19 cellular contexts compared by ENCODE assay signal in genomic region chr2:39571197-39571731, GRCh38.
DNase-seq lines count a peak whose midpoint lies in the region; ATAC-seq and TF ChIP-seq lines count a peak whose summit lies in the region.
"Had no signal": no experiment of that assay in that cellular context is flagged by ENCODE, and none has a peak within 500 bp of the region (broad histone marks: within the 10 kb centered on the region; RNA-seq: fewer than 3 reads in every experiment).

No MANE protein-coding gene starts in this region.

- no peaks in the 10 kb centered on the region for H3K79me2 ChIP-seq in SK-N-SH (ENCODE audit: insufficient read depth)

- DNase-seq in SK-N-SH (no peak), endodermal cell (peak; percentile 52), mesenchymal stem cell (no peak), upper lobe of right lung (no peak), NCI-H510A (lab: John Stamatoyannopoulos, UW) (no peak)
- DNase-seq: 8988T; activated CD8-positive, alpha-beta memory T cell treated with anti-CD3 and anti-CD28 coated beads, Interleukin-2, amount 10 ng/mL, durations not matched to agents 7 days and 5 days; CD8-positive, alpha-beta memory T cell; foreskin melanocyte; kidney; naive B cell; NCI-H748 treated with DMSO at 0.1 percent for 48 hours; SJCRH30; WERI-Rb-1 had no signal

- H3K4me2 ChIP-seq in SK-N-SH (no peak overlapping the region), mesenchymal stem cell (ENCODE audit: low read length, poor library complexity, severe bottlenecking) (no peak overlapping the region)

- ATAC-seq in SK-N-SH treated with all-trans-retinoic acid at 6 μM for 48 hours (peak; percentile 26), upper lobe of right lung (peak; percentile 41), HG03045 (IDR thresholded peaks at IDR 0.05; ENCODE audit: unreplicated experiment) (no peak), HG03565 (IDR thresholded peaks at IDR 0.05; ENCODE audit: unreplicated experiment) (no peak)
- ATAC-seq: activated CD8-positive, alpha-beta memory T cell treated with anti-CD3 and anti-CD28 coated beads, Interleukin-2, amount 10 ng/mL, durations not matched to agents 7 days and 5 days; sciatic nerve had no signal

- H2AFZ ChIP-seq in SK-N-SH (ENCODE audit: low read depth) (no peak overlapping the region), mesenchymal stem cell (ENCODE audit: low read depth, low read length) (peak overlapping the region; percentile 77)

- peak overlapping the region; percentile 90 for H2AK5ac ChIP-seq in mesenchymal stem cell (ENCODE audit: low read length, severe bottlenecking)

- no peak overlapping the region for H3K4me3 Mint-ChIP-seq in endodermal cell
- H3K4me3 Mint-ChIP-seq: activated CD8-positive, alpha-beta memory T cell treated with anti-CD3 and anti-CD28 coated beads, Interleukin-2, amount 10 ng/mL, durations not matched to agents 7 days and 5 days; activated naive CD4-positive, alpha-beta T cell treated with anti-CD3 and anti-CD28 coated beads, Interleukin-2, amount 50 U/mL, for 24 hours; CD8-positive, alpha-beta memory T cell; naive B cell had no signal

- H3K27me3 ChIP-seq in SK-N-SH (ENCODE audit: insufficient read depth): no peaks in the 10 kb centered on the region
- H3K27me3 ChIP-seq in endodermal cell (ENCODE audit: control insufficient read depth, insufficient read depth, low read length, poor library complexity, severe bottlenecking): no peaks in the 10 kb centered on the region
- no peaks in the 10 kb centered on the region for H3K27me3 ChIP-seq in mesenchymal stem cell (ENCODE audit: control insufficient read depth in 1 of 2, insufficient read depth in 1 of 2, low read length in 2 of 2)
- no peaks in the 10 kb centered on the region for H3K27me3 ChIP-seq in upper lobe of right lung
- H3K27me3 ChIP-seq: SJCRH30 had no signal

- peak overlapping the region in 1 of 2 experiments; percentile 37 for H3K4ac ChIP-seq in mesenchymal stem cell (ENCODE audit: low read depth in 1 of 2, low read length in 2 of 2)

- no peak overlapping the region for H3K27ac Mint-ChIP-seq in endodermal cell
- H3K27ac Mint-ChIP-seq: activated CD8-positive, alpha-beta memory T cell treated with anti-CD3 and anti-CD28 coated beads, Interleukin-2, amount 10 ng/mL, durations not matched to agents 7 days and 5 days; activated naive CD4-positive, alpha-beta T cell treated with anti-CD3 and anti-CD28 coated beads, Interleukin-2, amount 50 U/mL, for 24 hours; CD8-positive, alpha-beta memory T cell; naive B cell had no signal

- peak overlapping the region in 1 of 2 experiments; percentile 20 for H3K14ac ChIP-seq in mesenchymal stem cell (ENCODE audit: low read length in 2 of 2)

- TF ChIP-seq RAD21 in SK-N-SH (IDR thresholded peaks at IDR 0.05; ENCODE audit: low read length): no peak

- intact Hi-C loops in upper lobe of right lung (cut with DNase I): no loop called here

- H3K9ac ChIP-seq in SK-N-SH: no peak overlapping the region
- no peak overlapping the region for H3K9ac ChIP-seq in endodermal cell (ENCODE audit: extremely low read depth, low read length, poor library complexity, severe bottlenecking)
- H3K9ac ChIP-seq in mesenchymal stem cell (ENCODE audit: low read length): no peak overlapping the region

- POLR2A ChIA-PET in SK-N-SH (lab: Yijun Ruan, JAX): interaction anchor here (0.6 kb wide), 1 partner anchor 609 kb away, joined by 4 read pairs; no protein-coding TSS in a partner anchor

- H3K23ac ChIP-seq in mesenchymal stem cell (ENCODE audit: low read length in 2 of 2): no peak overlapping the region

- peak overlapping the region; percentile 66 to 87 for H3K18ac ChIP-seq in mesenchymal stem cell (ENCODE audit: low read depth in 1 of 2, low read length in 2 of 2)

- H3K9me3 ChIP-seq in SK-N-SH (no peaks in the 10 kb centered on the region), endodermal cell (ENCODE audit: control insufficient read depth, low read length) (no peaks in the 10 kb centered on the region), mesenchymal stem cell (ENCODE audit: control insufficient read depth, low read length) (peaks cover 3% of the 10 kb centered on the region), upper lobe of right lung (no peaks in the 10 kb centered on the region)

- CTCF ChIA-PET in SK-N-SH (lab: Yijun Ruan, JAX): no interaction called here

- no peak overlapping the region for H2BK120ac ChIP-seq in mesenchymal stem cell (ENCODE audit: low read depth, low read length)

- H3K4me3 ChIP-seq in SK-N-SH (ENCODE audit: low read depth in 2 of 2, low read length in 1 of 2): no peak overlapping the region
- no peak overlapping the region for H3K4me3 ChIP-seq in endodermal cell (ENCODE audit: low read length)
- H3K4me3 ChIP-seq in mesenchymal stem cell (ENCODE audit: insufficient read depth in 1 of 2, low read depth in 1 of 2, low read length in 2 of 2): no peak overlapping the region
- H3K4me3 ChIP-seq in upper lobe of right lung: no peak overlapping the region
- H3K4me3 ChIP-seq: SJCRH30 had no signal

- peaks cover 13% of the 10 kb centered on the region for H3K9me3 Mint-ChIP-seq in endodermal cell
- H3K9me3 Mint-ChIP-seq: activated naive CD4-positive, alpha-beta T cell treated with anti-CD3 and anti-CD28 coated beads, Interleukin-2, amount 50 U/mL, for 24 hours had no signal

- peaks cover 5 to 14% of the 10 kb centered on the region in 2 experiments; a peak in 3 of 4 replicates for H3K4me1 ChIP-seq in SK-N-SH (ENCODE audit: control insufficient read depth in 1 of 2, insufficient read depth in 2 of 2, low read depth in 1 of 2, low read length in 1 of 2)
- H3K4me1 ChIP-seq in endodermal cell (ENCODE audit: control insufficient read depth, insufficient read depth, low read length): no peaks in the 10 kb centered on the region
- H3K4me1 ChIP-seq in mesenchymal stem cell (ENCODE audit: control insufficient read depth, insufficient read depth, low read depth, low read length): peaks cover 13% of the 10 kb centered on the region
- H3K4me1 ChIP-seq in upper lobe of right lung: peaks cover 4% of the 10 kb centered on the region

- peak overlapping the region; percentile 30 for H4K8ac ChIP-seq in mesenchymal stem cell (ENCODE audit: low read length)

- no peak for TF ChIP-seq CTCF in SK-N-SH (IDR thresholded peaks at IDR 0.05)
- TF ChIP-seq CTCF in endodermal cell (conservative IDR thresholded peaks at IDR 0.05): no peak
- no peak for TF ChIP-seq CTCF in upper lobe of right lung (IDR thresholded peaks at IDR 0.05)

- H4K91ac ChIP-seq in mesenchymal stem cell (ENCODE audit: low read length): no peak overlapping the region

- TF ChIP-seq EP300 in SK-N-SH (IDR thresholded peaks at IDR 0.05; ENCODE audit: borderline replicate concordance in 1 of 2, low read depth in 1 of 2, low read length in 1 of 2): no peak

- no peaks in the 10 kb centered on the region for H3K4me1 Mint-ChIP-seq in endodermal cell
- H3K4me1 Mint-ChIP-seq: activated CD8-positive, alpha-beta memory T cell treated with anti-CD3 and anti-CD28 coated beads, Interleukin-2, amount 10 ng/mL, durations not matched to agents 7 days and 5 days; activated naive CD4-positive, alpha-beta T cell treated with anti-CD3 and anti-CD28 coated beads, Interleukin-2, amount 50 U/mL, for 24 hours; CD8-positive, alpha-beta memory T cell; naive B cell had no signal

- no peaks in the 10 kb centered on the region for H3K79me1 ChIP-seq in mesenchymal stem cell (replicated peaks; ENCODE audit: low read length, poor library complexity, severe bottlenecking)

- H3K36me3 ChIP-seq in SK-N-SH (replicated peaks in 1 of 2; ENCODE audit: control insufficient read depth in 1 of 2, insufficient read depth in 2 of 2, low read length in 1 of 2): no peaks in the 10 kb centered on the region
- no peaks in the 10 kb centered on the region for H3K36me3 ChIP-seq in endodermal cell (ENCODE audit: control insufficient read depth, insufficient read depth, low read length)
- no peaks in the 10 kb centered on the region for H3K36me3 ChIP-seq in mesenchymal stem cell (ENCODE audit: control insufficient read depth in 1 of 2, insufficient read depth in 2 of 2, low read depth in 1 of 2, low read length in 2 of 2)
- no peaks in the 10 kb centered on the region for H3K36me3 ChIP-seq in upper lobe of right lung
- H3K36me3 ChIP-seq: SJCRH30, WERI-Rb-1 had no signal

- WGBS in SK-N-SH (ENCODE audit: low lambda C conversion rate): 54% methylated on average over 5 of the region's 5 CpGs
- 79 to 83% methylated on average over 2 to 5 of the region's 5 CpGs for WGBS in endodermal cell (ENCODE audit: insufficient coverage in 1 of 2, insufficient read length in 1 of 2), 2 experiments
- WGBS in mesenchymal stem cell: 57% methylated on average over 4 of the region's 5 CpGs

- no peaks in the 10 kb centered on the region for H3K9me2 ChIP-seq in SK-N-SH

- no peak overlapping the region for H2BK15ac ChIP-seq in mesenchymal stem cell (ENCODE audit: low read depth, poor library complexity, severe bottlenecking)

- peaks cover 13% of the 10 kb centered on the region for H3F3A ChIP-seq in SK-N-SH (replicated peaks; ENCODE audit: insufficient read depth)

- H3K27ac ChIP-seq in SK-N-SH (ENCODE audit: low read depth in 2 of 2, low read length in 1 of 2) (no peak overlapping the region), endodermal cell (ENCODE audit: low read depth, low read length) (no peak overlapping the region), mesenchymal stem cell (ENCODE audit: low read length, poor library complexity, severe bottlenecking) (no peak overlapping the region), upper lobe of right lung (no peak overlapping the region)
- H3K27ac ChIP-seq: SJCRH30, WERI-Rb-1 had no signal

- H3K27me3 Mint-ChIP-seq in endodermal cell (ENCODE audit: insufficient read depth): no peaks in the 10 kb centered on the region
- H3K27me3 Mint-ChIP-seq: activated CD8-positive, alpha-beta memory T cell treated with anti-CD3 and anti-CD28 coated beads, Interleukin-2, amount 10 ng/mL, durations not matched to agents 7 days and 5 days; activated naive CD4-positive, alpha-beta T cell treated with anti-CD3 and anti-CD28 coated beads, Interleukin-2, amount 50 U/mL, for 24 hours; naive B cell had no signal

- no peak overlapping the region for H2BK5ac ChIP-seq in mesenchymal stem cell (ENCODE audit: low read depth, low read length, poor library complexity, severe bottlenecking)

- H2BK12ac ChIP-seq in mesenchymal stem cell (ENCODE audit: low read length in 2 of 2): peak overlapping the region; percentile 49 to 90

- no peaks in the 10 kb centered on the region for H4K20me1 ChIP-seq in SK-N-SH (ENCODE audit: insufficient read depth)

- H3K36me3 Mint-ChIP-seq in endodermal cell (ENCODE audit: low read depth): no peaks in the 10 kb centered on the region
- H3K36me3 Mint-ChIP-seq: activated CD8-positive, alpha-beta memory T cell treated with anti-CD3 and anti-CD28 coated beads, Interleukin-2, amount 10 ng/mL, durations not matched to agents 7 days and 5 days; activated naive CD4-positive, alpha-beta T cell treated with anti-CD3 and anti-CD28 coated beads, Interleukin-2, amount 50 U/mL, for 24 hours had no signal

Comparison
In these comparisons a context has a peak if more than half of its experiments do, and no peak if none do; other contexts are left out.
1. ATAC-seq: peak in SK-N-SH treated with all-trans-retinoic acid at 6 μM for 48 hours (single experiment) and upper lobe of right lung (single experiment); none in HG03045 (single experiment) and HG03565 (single experiment).